9 cellular contexts compared by ENCODE assay signal in genomic region chr19:19319725-19320361, GRCh38. TPM values are rescaled to one million over a fixed set of nuclear protein-coding genes. Genes with fewer than 3 reads are reported as not detected.
DNase-seq lines count a peak whose midpoint lies in the region; ATAC-seq, FAIRE-seq and TF ChIP-seq lines count a peak whose summit lies in the region.
"Had no signal": no experiment of that assay in that cellular context is flagged by ENCODE, and none has a peak within 500 bp of the region (broad histone marks: within the 10 kb centered on the region; RNA-seq: fewer than 3 reads in every experiment).

No MANE protein-coding gene starts in this region.

- ATAC-seq in HG03432 (IDR thresholded peaks at IDR 0.05; ENCODE audit: unreplicated experiment) = peak; percentile 10
- peak; percentile 10 for ATAC-seq in GM12878
- no peak for ATAC-seq in lung (ENCODE audit: insufficient read depth, low FRiP score)
- ATAC-seq in GM21528 (IDR thresholded peaks at IDR 0.05; ENCODE audit: low FRiP score, unreplicated experiment) = no peak

- peaks cover 6% of the 10 kb centered on the region; the same call in 1 of the 2 replicates for H3K4me1 ChIP-seq in ES-I3 (ENCODE audit: insufficient read depth, low read length)
- no peaks in the 10 kb centered on the region for H3K4me1 ChIP-seq in GM12878 (ENCODE audit: control insufficient read depth, insufficient read depth, low read length)
- peaks cover 5 to 17% of the 10 kb centered on the region in 2 donors for H3K4me1 ChIP-seq in lung (ENCODE audit: control insufficient read depth in 2 of 2, insufficient read depth in 2 of 2, low read length in 2 of 2)
- peaks cover 0 to 9% of the 10 kb centered on the region in 2 donors for H3K4me1 ChIP-seq in uterus

- TF ChIP-seq POLR2A in GM12878 (IDR thresholded peaks at IDR 0.05; ENCODE audit: low read depth, low read length) (no peak), uterus (IDR thresholded peaks at IDR 0.05) (no peak)

- H3K9ac ChIP-seq in ES-I3 (ENCODE audit: low read depth, low read length) (peak overlapping the region; percentile 78), GM12878 (ENCODE audit: control insufficient read depth, insufficient read depth, low read length) (peak overlapping the region; percentile 97)

- peak overlapping the region; percentile 99 for H2AFZ ChIP-seq in GM12878 (ENCODE audit: control insufficient read depth, low read depth, low read length)

- peak overlapping the region; percentile 76 for H3K4me2 ChIP-seq in GM12878 (ENCODE audit: control insufficient read depth, insufficient read depth)

- CTCF ChIA-PET in GM12878 (lab: Yijun Ruan, JAX) = no interaction called here

- H3K36me3 ChIP-seq in ES-I3 (ENCODE audit: insufficient read depth, low read length) (no peaks in the 10 kb centered on the region; the same call in 1 of the 2 replicates), GM12878 (ENCODE audit: control insufficient read depth in 2 of 2, insufficient read depth in 2 of 2, low read length in 1 of 2) (peaks cover 2 to 8% of the 10 kb centered on the region in 2 experiments; a peak in 3 of 4 replicates), lung (ENCODE audit: control insufficient read depth in 2 of 2, insufficient read depth in 2 of 2, low read length in 2 of 2) (peaks cover 3 to 27% of the 10 kb centered on the region in 2 donors), uterus (no peaks in the 10 kb centered on the region)

- H3K27me3 ChIP-seq in GM12878 (replicated peaks in 1 of 2; ENCODE audit: control insufficient read depth in 2 of 2, insufficient read depth in 2 of 2, low read length in 1 of 2) (no peaks in the 10 kb centered on the region), lung (ENCODE audit: control insufficient read depth, insufficient read depth) (no peaks in the 10 kb centered on the region), uterus (no peaks in the 10 kb centered on the region)

- TSS peak; percentile 75 for BruUV-seq in GM12878 (replicated peaks; lab: Mats Ljungman, UMichigan)

- TF ChIP-seq CTCF in GM12878 (IDR thresholded peaks at IDR 0.05 in 2 of 3, conservative IDR thresholded peaks at IDR 0.05 in 1 of 3; ENCODE audit: control insufficient read depth in 2 of 3, extremely low read depth in 1 of 3, insufficient read depth in 1 of 3, low read depth in 3 of 3, low read length in 3 of 3) (no peak), lung (IDR thresholded peaks at IDR 0.05; ENCODE audit: control extremely low read depth, extremely low read depth) (no peak), uterus (IDR thresholded peaks at IDR 0.05) (no peak), GM20000 (IDR thresholded peaks at IDR 0.05; ENCODE audit: extremely low read depth, missing control alignments) (no peak)

- no peaks in the 10 kb centered on the region for H4K20me1 ChIP-seq in GM12878 (ENCODE audit: control insufficient read depth, insufficient read depth)

- POLR2A ChIA-PET in GM12878 (lab: Charles Lee) = no interaction called here

- no peak for TF ChIP-seq RAD21 in GM12878 (IDR thresholded peaks at IDR 0.05; ENCODE audit: insufficient read depth, low read depth, low read length)

- DNase-seq in GM12878 (ENCODE audit: low read depth, low spot score) (no peak), lung (ENCODE audit: low spot score) (no peak), uterus (no peak), GM20000 (ENCODE audit: low spot score) (no peak), middle frontal gyrus (ENCODE audit: extremely low spot score, low spot score) (no peak)

- FAIRE-seq in GM12878 (lab: Jason Lieb, UNC) = no peak

- no peaks in the 10 kb centered on the region for H3K9me3 ChIP-seq in ES-I3 (ENCODE audit: control insufficient read depth, insufficient read depth, low read length)
- H3K9me3 ChIP-seq in GM12878 (replicated peaks; ENCODE audit: control insufficient read depth, insufficient read depth, low read length) = no peaks in the 10 kb centered on the region
- no peaks in the 10 kb centered on the region for H3K9me3 ChIP-seq in lung (ENCODE audit: control insufficient read depth in 2 of 2, insufficient read depth in 1 of 2, low read length in 1 of 2)
- H3K9me3 ChIP-seq in uterus = no peaks in the 10 kb centered on the region

- intact Hi-C loops in GM12878 (cut with micrococcal nuclease; ENCODE audit: unreplicated experiment) (loop anchor here (2.0 kb wide), 1 partner anchor 127 kb away; the partner anchor contains the start of genes BORCS8 and RFXANK), uterus (cut with DNase I; ENCODE audit: low total_unique reads) (no loop called here)

- SMC1A ChIA-PET in GM12878 (lab: Charles Lee; ENCODE audit: uncharacterized antibody, unreplicated experiment) = no interaction called here

- RAD21 ChIA-PET in GM12878 (lab: Charles Lee; ENCODE audit: unreplicated experiment) = no interaction called here

- peak overlapping the region; percentile 87 for H3K27ac ChIP-seq in GM12878 (ENCODE audit: control insufficient read depth, insufficient read depth)
- peak overlapping the region; percentile 78 to 96 for H3K27ac ChIP-seq in lung (ENCODE audit: low read depth in 1 of 2, low read length in 1 of 2)
- peak overlapping the region; percentile 88 to 89 for H3K27ac ChIP-seq in uterus

- in situ Hi-C loops in GM12878 (cut with MboI) = no loop called here

- no peak for TF ChIP-seq EP300 in GM12878 (IDR thresholded peaks at IDR 0.05; ENCODE audit: borderline replicate concordance in 1 of 2, control insufficient read depth in 1 of 2, low read depth in 2 of 2, low read length in 2 of 2)

- 4% methylated on average over 32 of the region's 32 CpGs for WGBS in GM12878 (ENCODE audit: insufficient coverage, insufficient replicate concordance, low lambda C conversion rate, missing lambda C conversion rate)
- 5 to 8% methylated on average over 32 of the region's 32 CpGs for WGBS in lung, 2 donors

- peaks cover 44% of the 10 kb centered on the region for H3K79me2 ChIP-seq in GM12878 (ENCODE audit: control insufficient read depth, insufficient read depth, low read length)

- peak overlapping the region; percentile 98 for H3K4me3 ChIP-seq in GM12878
- H3K4me3 ChIP-seq in lung = peak overlapping the region; percentile 98
- peak overlapping the region; percentile 85 to 98 for H3K4me3 ChIP-seq in uterus

RNA-seq across cellular contexts. Expression of gene SUGP1, which starts 0.5 kb away (rescaled TPM):
- total RNA-seq in GM12878 (2013; cell fraction: nucleolus; rRNA removed) = 70.1 and 78.7 TPM in 2 replicates
- 28.5 and 38.4 TPM in 2 replicates for total RNA-seq in GM12878 (2014; rRNA removed)
- total RNA-seq in GM12878 (2014; rRNA removed; fragmentation: Illumina TruSeq; extraction: Trizol) = 27.9 and 28.8 TPM in 2 replicates
- total RNA-seq in GM12878 (2021) = 53.9 and 62.4 TPM in 2 replicates
- 11.5 TPM for polyA plus RNA-seq in GM12878 (2011; ENCODE audit: low read depth)
- 28.4 and 38.4 TPM in 2 replicates for polyA plus RNA-seq in GM12878 (2011; rRNA removed)
- polyA plus RNA-seq in GM12878 (2011; cell fraction: cytosol; rRNA removed) = 24.9 and 42.6 TPM in 2 replicates
- polyA plus RNA-seq in GM12878 (2011; cell fraction: nucleus; rRNA removed) = 136 and 149 TPM in 2 replicates
- 34.0 and 44.2 TPM in 2 replicates for polyA plus RNA-seq in GM12878 (2012)
- polyA plus RNA-seq in GM12878 (2014; fragmentation: Illumina TruSeq; extraction: Trizol) = 19.8 and 37.7 TPM in 2 replicates
- polyA plus RNA-seq in GM12878 (2014; fragmentation: Nextera tagmentation; extraction: Ambion mirVana) = 1 to 10 TPM; 1.6 to 3.6 TPM
- 51.4 and 55.6 TPM in 2 replicates for polyA plus RNA-seq in GM12878 (2014; rRNA removed)
- polyA plus RNA-seq in GM12878 (2016; fragmentation: Nextera tagmentation; extraction: Ambion mirVana) = 10 to 100 TPM; 64.8 to 70.2 TPM
- 21.7 and 31.6 TPM in 2 replicates for polyA minus RNA-seq in GM12878 (2011; rRNA and poly(A)+ RNA removed)
- 9.2 and 16.0 TPM in 2 replicates for polyA minus RNA-seq in GM12878 (2011; cell fraction: cytosol; rRNA and poly(A)+ RNA removed)
- 23.1 and 37.2 TPM in 2 replicates for polyA minus RNA-seq in GM12878 (2011; cell fraction: nucleus; rRNA and poly(A)+ RNA removed)
- total RNA-seq in lung = 10 to 100 TPM; 22.3 to 42.8 TPM
- 10 to 100 TPM; 27.9 to 29.5 TPM for polyA plus RNA-seq in lung
- 10 to 100 TPM in 2 of 4 donors, 1 to 10 TPM in 2; 9.5 to 43.6 (median 14.0) TPM for total RNA-seq in uterus

RNA-seq across cellular contexts. Expression of gene MAU2, which starts 0.8 kb away (rescaled TPM):
- total RNA-seq in GM12878 (2013; cell fraction: nucleolus; rRNA removed) = 165 and 196 TPM in 2 replicates
- total RNA-seq in GM12878 (2014; rRNA removed) = 21.5 and 25.5 TPM in 2 replicates
- total RNA-seq in GM12878 (2014; rRNA removed; fragmentation: Illumina TruSeq; extraction: Trizol) = 15.4 and 15.7 TPM in 2 replicates
- total RNA-seq in GM12878 (2021) = 37.3 and 47.2 TPM in 2 replicates
- 11.5 TPM for polyA plus RNA-seq in GM12878 (2011; ENCODE audit: low read depth)
- 10.9 and 22.7 TPM in 2 replicates for polyA plus RNA-seq in GM12878 (2011; rRNA removed)
- polyA plus RNA-seq in GM12878 (2011; cell fraction: cytosol; rRNA removed) = 21.2 and 28.7 TPM in 2 replicates
- 107 and 142 TPM in 2 replicates for polyA plus RNA-seq in GM12878 (2011; cell fraction: nucleus; rRNA removed)
- polyA plus RNA-seq in GM12878 (2012) = 21.4 and 28.2 TPM in 2 replicates
- polyA plus RNA-seq in GM12878 (2014; fragmentation: Illumina TruSeq; extraction: Trizol) = 7.0 and 16.2 TPM in 2 replicates
- 1 to 10 TPM; 1.8 to 2.9 TPM for polyA plus RNA-seq in GM12878 (2014; fragmentation: Nextera tagmentation; extraction: Ambion mirVana)
- 32.2 and 42.7 TPM in 2 replicates for polyA plus RNA-seq in GM12878 (2014; rRNA removed)
- polyA plus RNA-seq in GM12878 (2016; fragmentation: Nextera tagmentation; extraction: Ambion mirVana) = 10 to 100 TPM; 21.6 to 25.8 TPM
- polyA minus RNA-seq in GM12878 (2011; rRNA and poly(A)+ RNA removed) = 47.0 and 85.3 TPM in 2 replicates
- 21.1 and 28.3 TPM in 2 replicates for polyA minus RNA-seq in GM12878 (2011; cell fraction: cytosol; rRNA and poly(A)+ RNA removed)
- polyA minus RNA-seq in GM12878 (2011; cell fraction: nucleus; rRNA and poly(A)+ RNA removed) = 49.1 and 73.1 TPM in 2 replicates
- total RNA-seq in lung = 10 to 100 TPM; 64.4 to 68.0 TPM
- polyA plus RNA-seq in lung = 10 to 100 TPM; 21.6 to 24.7 TPM
- 10 to 100 TPM; 32.4 to 87.6 (median 70.0) TPM for total RNA-seq in uterus

RNA-seq across cellular contexts. Expression of gene TM6SF2, which starts 46.7 kb away (rescaled TPM):
- total RNA-seq in GM12878 (2013; cell fraction: nucleolus; rRNA removed) = not detected in 2 replicates
- total RNA-seq in GM12878 (2014; rRNA removed) = 0.34 TPM in 1 of 2 replicates, not detected in the other
- total RNA-seq in GM12878 (2014; rRNA removed; fragmentation: Illumina TruSeq; extraction: Trizol) = not detected in 2 replicates
- total RNA-seq in GM12878 (2021) = not detected in 2 replicates
- polyA plus RNA-seq in GM12878 (2011; ENCODE audit: low read depth) = not detected
- not detected in 2 replicates for polyA plus RNA-seq in GM12878 (2011; rRNA removed)
- polyA plus RNA-seq in GM12878 (2011; cell fraction: cytosol; rRNA removed) = not detected in 2 replicates
- polyA plus RNA-seq in GM12878 (2011; cell fraction: nucleus; rRNA removed) = not detected in 2 replicates
- not detected in 2 replicates for polyA plus RNA-seq in GM12878 (2012)
- polyA plus RNA-seq in GM12878 (2014; fragmentation: Illumina TruSeq; extraction: Trizol) = not detected in 2 replicates
- not detected for polyA plus RNA-seq in GM12878 (2014; fragmentation: Nextera tagmentation; extraction: Ambion mirVana)
- polyA plus RNA-seq in GM12878 (2014; rRNA removed) = not detected in 2 replicates
- polyA plus RNA-seq in GM12878 (2016; fragmentation: Nextera tagmentation; extraction: Ambion mirVana) = not detected
- not detected in 2 replicates for polyA minus RNA-seq in GM12878 (2011; rRNA and poly(A)+ RNA removed)
- polyA minus RNA-seq in GM12878 (2011; cell fraction: cytosol; rRNA and poly(A)+ RNA removed) = not detected in 2 replicates
- polyA minus RNA-seq in GM12878 (2011; cell fraction: nucleus; rRNA and poly(A)+ RNA removed) = not detected in 2 replicates
- total RNA-seq in lung = 1 to 10 TPM in 1 of 2 donors, under 1 TPM in 1; 0.74 to 2.4 TPM
- polyA plus RNA-seq in lung = under 1 TPM; 0.23 to 0.33 TPM
- total RNA-seq in uterus = under 1 TPM in 1 of 4 donors, not detected in 3; 0.88 TPM
- total RNA-seq: T-helper 2 cell treated with Interferon-gamma antibody and Interleukin-4, amounts not matched to agents 100 ng/mL and 5 ng/mL, for 36 hours had no signal

Comparison
In these comparisons a context has a peak if more than half of its experiments do, and no peak if none do; other contexts are left out.
1. ATAC-seq: peak in HG03432 (single experiment) and GM12878 (single experiment); none in lung (single experiment) and GM21528 (single experiment).
2. Peak in every context shown above with its lines, with median percentiles within 50 percentile points of each other: H3K27ac ChIP-seq and H3K4me3 ChIP-seq.